35 cellular contexts compared by ENCODE assay signal in genomic region chr19:31974290-31974689, GRCh38.
"Had no signal": no experiment of that assay in that cellular context is flagged by ENCODE, and none has a peak within 500 bp of the region (broad histone marks: within the 10 kb centered on the region; RNA-seq: fewer than 3 reads in every experiment).

No MANE protein-coding gene starts in this region.

- H3K4me1 ChIP-seq: body of pancreas, breast epithelium had no signal

- H3K4me1 Mint-ChIP-seq: activated B cell treated with CpG ODN at 0.5 μM for 24 hours; activated CD4-positive, alpha-beta T cell treated with anti-CD3 and anti-CD28 coated beads, Interleukin-2, amount 10 ng/mL, durations not matched to agents 24 days and 14 days; activated naive CD8-positive, alpha-beta T cell treated with anti-CD3 and anti-CD28 coated beads for 36 hours; activated T-helper 17 cell treated with anti-CD3 and anti-CD28 coated beads, Interleukin-2, amount 50 U/mL, for 72 hours had no signal

- H3K27me3 Mint-ChIP-seq: activated B cell treated with CpG ODN at 0.5 μM for 24 hours; activated CD4-positive, alpha-beta memory T cell treated with anti-CD3 and anti-CD28 coated beads for 36 hours; activated CD4-positive, alpha-beta T cell treated with anti-CD3 and anti-CD28 coated beads, Interleukin-2, amount 10 ng/mL, durations not matched to agents 24 days and 14 days; activated CD8-positive, alpha-beta T cell treated with anti-CD3 and anti-CD28 coated beads for 36 hours; activated naive CD8-positive, alpha-beta T cell treated with anti-CD3 and anti-CD28 coated beads for 36 hours had no signal

- H3K4me3 ChIP-seq: adrenal gland, body of pancreas, breast epithelium had no signal

- H3K9me3 ChIP-seq: adrenal gland, body of pancreas, breast epithelium had no signal

- H3K9me3 Mint-ChIP-seq: activated CD4-positive, alpha-beta memory T cell treated with anti-CD3 and anti-CD28 coated beads for 36 hours; activated CD4-positive, alpha-beta T cell treated with anti-CD3 and anti-CD28 coated beads, Interleukin-2, amount 10 ng/mL, durations not matched to agents 24 days and 14 days; activated CD8-positive, alpha-beta T cell treated with anti-CD3 and anti-CD28 coated beads for 36 hours; activated naive CD4-positive, alpha-beta T cell treated with anti-CD3 and anti-CD28 coated beads for 36 hours; activated naive CD8-positive, alpha-beta T cell treated with anti-CD3 and anti-CD28 coated beads for 36 hours; activated T-cell treated with anti-CD3 and anti-CD28 coated beads, Interleukin-2, amount 50 U/mL, for 4 hours; activated T-helper 1 cell treated with anti-CD3 and anti-CD28 coated beads, Interleukin-12 subunit alpha, Interleukin-12 subunit beta, Interleukin-2, Interleukin-4 antibody, amounts not matched to agents 30 ng/mL and 10 ng/mL and 1 ng/mL, durations not matched to agents 14 hours and 24 hours and 36 hours had no signal

- H3K36me3 ChIP-seq: adrenal gland, brain microvascular endothelial cell, breast epithelium had no signal

- DNase-seq: activated B cell treated with CpG ODN at 0.5 μM for 24 hours; activated CD4-positive, alpha-beta memory T cell treated with anti-CD3 and anti-CD28 coated beads for 36 hours; activated CD4-positive, alpha-beta T cell treated with anti-CD3 and anti-CD28 coated beads for 4 hours; activated CD4-positive, alpha-beta T cell treated with anti-CD3 and anti-CD28 coated beads, Interleukin-2, amount 10 ng/mL, durations not matched to agents 24 days and 14 days; activated CD4-positive, alpha-beta T cell treated with anti-CD3 and anti-CD28 coated beads, Interleukin-2, amount 50 U/mL, for 1 hour; activated CD4-positive, alpha-beta T cell treated with anti-CD3 and anti-CD28 coated beads, Interleukin-2, amount 50 U/mL, for 4 hours; activated CD4-positive, CD25-positive, alpha-beta regulatory T cell treated with anti-CD3 and anti-CD28 coated beads, Interleukin-2, amount 50 U/mL, for 72 hours; activated CD8-positive, alpha-beta memory T cell treated with anti-CD3 and anti-CD28 coated beads, Interleukin-2, amount 50 U/mL, for 4 hours; activated CD8-positive, alpha-beta T cell treated with anti-CD3 and anti-CD28 coated beads for 36 hours; activated effector memory CD4-positive, alpha-beta T cell treated with anti-CD3 and anti-CD28 coated beads, Interleukin-2, amount 50 U/mL, for 16 hours; activated gamma-delta T cell treated with Interleukin-2 at 50 U/mL for 16 hours; activated naive CD4-positive, alpha-beta T cell; activated naive CD4-positive, alpha-beta T cell treated with anti-CD3 and anti-CD28 coated beads for 36 hours; activated naive CD4-positive, alpha-beta T cell treated with anti-CD3 and anti-CD28 coated beads, Interleukin-2, amount 50 U/mL, for 16 hours; activated naive CD8-positive, alpha-beta T cell treated with anti-CD3 and anti-CD28 coated beads for 36 hours; activated T-cell treated with anti-CD3 and anti-CD28 coated beads for 4 hours; activated T-cell treated with anti-CD3 and anti-CD28 coated beads, Interleukin-2, amount 50 U/mL, for 1 hour; activated T-cell treated with anti-CD3 and anti-CD28 coated beads, Interleukin-2, amount 50 U/mL, for 4 hours; activated T-cell treated with anti-CD3 and anti-CD28 coated beads, Interleukin-2, amount 50 U/mL, for 72 hours; amniotic stem cell; aorta; body of pancreas; brain microvascular endothelial cell; central memory CD4-positive, alpha-beta T cell; T-helper 1 cell; T-helper 2 cell; T-helper 9 cell had no signal

- ATAC-seq: activated CD8-positive, alpha-beta T cell treated with anti-CD3 and anti-CD28 coated beads for 36 hours; activated naive CD4-positive, alpha-beta T cell treated with anti-CD3 and anti-CD28 coated beads, Interleukin-2, amount 50 U/mL, for 72 hours; activated T-cell treated with anti-CD3 and anti-CD28 coated beads, Interleukin-2, amount 50 U/mL, for 4 hours; activated T-cell treated with anti-CD3 and anti-CD28 coated beads, Interleukin-2, amount 50 U/mL, for 72 hours; activated T-helper 17 cell treated with anti-CD3 and anti-CD28 coated beads, Interleukin-2, amount 50 U/mL, for 72 hours; body of pancreas had no signal

- H3K27ac Mint-ChIP-seq: activated B cell treated with CpG ODN at 0.5 μM for 24 hours; activated CD4-positive, alpha-beta memory T cell treated with anti-CD3 and anti-CD28 coated beads for 36 hours; activated CD4-positive, alpha-beta T cell treated with anti-CD3 and anti-CD28 coated beads, Interleukin-2, amount 10 ng/mL, durations not matched to agents 24 days and 14 days; activated CD8-positive, alpha-beta T cell treated with anti-CD3 and anti-CD28 coated beads for 36 hours; activated naive CD4-positive, alpha-beta T cell treated with anti-CD3 and anti-CD28 coated beads for 36 hours; activated naive CD4-positive, alpha-beta T cell treated with anti-CD3 and anti-CD28 coated beads, Interleukin-2, amount 50 U/mL, for 72 hours; activated naive CD8-positive, alpha-beta T cell treated with anti-CD3 and anti-CD28 coated beads for 36 hours; activated T-cell treated with anti-CD3 and anti-CD28 coated beads, Interleukin-2, amount 50 U/mL, for 72 hours; activated T-helper 1 cell treated with anti-CD3 and anti-CD28 coated beads, Interleukin-12 subunit alpha, Interleukin-12 subunit beta, Interleukin-2, Interleukin-4 antibody, amounts not matched to agents 30 ng/mL and 10 ng/mL and 1 ng/mL, durations not matched to agents 14 hours and 24 hours and 36 hours; activated T-helper 17 cell treated with anti-CD3 and anti-CD28 coated beads, Interleukin-2, amount 50 U/mL, for 72 hours; T-helper 1 cell treated with Interleukin-12 subunit alpha and Interleukin-12 subunit beta and Interleukin-4 antibody, amounts not matched to agents 30 μg/mL and 1 μg/mL, for 36 hours; T-helper 2 cell treated with Interferon-gamma antibody and Interleukin-4, amounts not matched to agents 5 μg/mL and 100 μg/mL, for 36 hours had no signal

- H3K27ac ChIP-seq: adrenal gland, body of pancreas, brain microvascular endothelial cell, breast epithelium, VCaP had no signal

- H3K36me3 Mint-ChIP-seq: activated CD4-positive, alpha-beta memory T cell treated with anti-CD3 and anti-CD28 coated beads for 36 hours; activated naive CD8-positive, alpha-beta T cell treated with anti-CD3 and anti-CD28 coated beads for 36 hours had no signal

- H3K4me3 Mint-ChIP-seq: activated B cell treated with CpG ODN at 0.5 μM for 24 hours; activated CD4-positive, alpha-beta memory T cell treated with anti-CD3 and anti-CD28 coated beads for 36 hours; activated CD4-positive, alpha-beta T cell treated with anti-CD3 and anti-CD28 coated beads, Interleukin-2, amount 10 ng/mL, durations not matched to agents 24 days and 14 days; activated CD8-positive, alpha-beta T cell treated with anti-CD3 and anti-CD28 coated beads for 36 hours; activated naive CD4-positive, alpha-beta T cell treated with anti-CD3 and anti-CD28 coated beads for 36 hours; activated naive CD8-positive, alpha-beta T cell treated with anti-CD3 and anti-CD28 coated beads for 36 hours; activated T-cell treated with anti-CD3 and anti-CD28 coated beads, Interleukin-2, amount 50 U/mL, for 4 hours; activated T-cell treated with anti-CD3 and anti-CD28 coated beads, Interleukin-2, amount 50 U/mL, for 72 hours; activated T-helper 1 cell treated with anti-CD3 and anti-CD28 coated beads, Interleukin-12 subunit alpha, Interleukin-12 subunit beta, Interleukin-2, Interleukin-4 antibody, amounts not matched to agents 30 ng/mL and 10 ng/mL and 1 ng/mL, durations not matched to agents 14 hours and 24 hours and 36 hours; activated T-helper 17 cell treated with anti-CD3 and anti-CD28 coated beads, Interleukin-2, amount 50 U/mL, for 72 hours; T-helper 1 cell treated with Interleukin-12 subunit alpha and Interleukin-12 subunit beta and Interleukin-4 antibody, amounts not matched to agents 30 μg/mL and 1 μg/mL, for 36 hours; T-helper 2 cell treated with Interferon-gamma antibody and Interleukin-4, amounts not matched to agents 5 μg/mL and 100 μg/mL, for 36 hours had no signal

- H3K27me3 ChIP-seq: adrenal gland, body of pancreas, brain microvascular endothelial cell, breast epithelium had no signal
